In the genomic region with DNA sequence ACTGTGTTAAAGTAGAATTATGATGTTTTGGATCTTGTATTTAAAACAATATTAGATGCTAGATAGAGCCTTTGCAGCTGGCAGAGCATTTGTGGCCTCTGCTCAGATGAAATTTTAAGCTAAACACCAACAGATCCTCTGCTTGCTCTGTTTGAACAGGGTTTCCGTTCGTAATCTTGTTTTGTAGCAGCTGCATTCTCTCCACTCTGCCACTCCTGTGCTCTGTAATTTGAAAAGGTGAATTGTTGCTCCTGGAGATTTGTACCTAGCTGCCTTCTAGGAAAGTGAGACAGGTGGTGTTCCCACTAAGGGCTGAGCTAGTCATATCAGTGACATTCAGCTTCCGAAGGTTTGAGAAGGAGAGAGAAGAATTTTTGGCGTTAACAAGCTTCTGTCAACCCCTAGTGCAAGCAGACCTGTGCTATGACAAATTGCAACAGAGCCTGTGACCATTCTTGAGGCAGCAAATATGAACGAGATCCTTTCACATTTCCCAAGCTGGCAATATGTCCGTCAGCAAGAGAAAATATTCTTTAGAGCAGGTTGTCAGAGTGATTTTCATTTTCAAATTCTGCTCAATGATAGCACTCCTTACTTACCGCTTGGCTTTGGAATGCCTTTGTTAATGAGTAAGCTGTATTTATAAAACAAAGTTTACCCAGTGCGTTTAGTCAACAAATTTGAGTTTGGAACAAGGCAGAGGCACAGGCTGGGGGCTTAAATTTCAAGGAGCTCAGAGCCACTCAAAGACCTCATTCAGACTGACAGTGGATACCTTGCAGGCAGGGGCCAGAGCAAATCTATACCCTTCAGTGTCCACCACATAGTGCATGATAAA, we compare ENCODE assay signal across 12 cellular contexts. TPM values are rescaled to one million over a fixed set of nuclear protein-coding genes. Genes with fewer than 3 reads are reported as not detected.
DNase-seq lines count a peak whose midpoint lies in the region; ATAC-seq, FAIRE-seq and TF ChIP-seq lines count a peak whose summit lies in the region.
"Had no signal": no experiment of that assay in that cellular context is flagged by ENCODE, and none has a peak within 500 bp of the region (broad histone marks: within the 10 kb centered on the region; RNA-seq: fewer than 3 reads in every experiment).

No MANE protein-coding gene starts in this region.

- no peak for TF ChIP-seq CTCF in brain (conservative IDR thresholded peaks at IDR 0.05)
- no peak for TF ChIP-seq CTCF in MCF 10A (IDR thresholded peaks at IDR 0.05; ENCODE audit: unreplicated experiment)

- peak overlapping the region in 1 of 8 donors; percentile 6 for H3K27ac Mint-ChIP-seq in CD8-positive, alpha-beta memory T cell
- peak overlapping the region; percentile 8 to 66 (median 25) for H3K27ac Mint-ChIP-seq in brain
- H3K27ac Mint-ChIP-seq in naive thymus-derived CD8-positive, alpha-beta T cell, result peak overlapping the region; percentile 15 to 93 (median 84)
- H3K27ac Mint-ChIP-seq in MCF 10A (ENCODE audit: low read depth, unreplicated experiment), result no peak overlapping the region

- peak in 1 of 5 donors; percentile 6 for DNase-seq in CD8-positive, alpha-beta memory T cell
- DNase-seq in NCI-H1105 (lab: John Stamatoyannopoulos, UW) (peak; percentile 27), MCF 10A (ENCODE audit: unreplicated experiment) (no peak), Right ventricle myocardium superior (no peak), RCC 7860 (ENCODE audit: low spot score) (no peak)
- DNase-seq in naive thymus-derived CD8-positive, alpha-beta T cell, result peak in 3 of 10 donors; percentile 21 to 28 (median 22)
- DNase-seq: cerebellar nuclear complex, MM.1S, T1000 had no signal

- intact Hi-C loops in MCF 10A (cut with micrococcal nuclease) (loop anchor here (5.0 kb wide), 1 partner anchor 517 kb away; no protein-coding TSS in a partner anchor), Right ventricle myocardium superior (cut with DNase I) (no loop called here)

- no peaks in the 10 kb centered on the region for H3K27me3 ChIP-seq in CD8-positive, alpha-beta memory T cell (ENCODE audit: insufficient read depth, low read length, poor library complexity, severe bottlenecking)

- H3K36me3 ChIP-seq in CD8-positive, alpha-beta memory T cell (ENCODE audit: insufficient read depth, low read length), result no peaks in the 10 kb centered on the region
- H3K36me3 ChIP-seq: tibial nerve had no signal

- CTCF ChIA-PET in CD8-positive, alpha-beta memory T cell (lab: Charles Lee), result interaction anchor here (1.3 kb wide), 1 partner anchor 550 kb away, joined by 4 read pairs; no protein-coding TSS in a partner anchor
- CTCF ChIA-PET in MCF 10A (lab: Yijun Ruan, JAX), result interaction anchor here (0.6 to 1.2 kb wide), 3 partner anchors 53 to 489 kb away, joined by 3 read pairs; no protein-coding TSS in a partner anchor

- no TSS peak for BruUV-seq in MCF 10A (replicated peaks; lab: Mats Ljungman, UMichigan)

- H3K36me3 Mint-ChIP-seq in CD8-positive, alpha-beta memory T cell, result peaks cover 0 to 2% (median 2%) of the 10 kb centered on the region in 3 donors
- H3K36me3 Mint-ChIP-seq in brain (no peaks in the 10 kb centered on the region), MCF 10A (ENCODE audit: insufficient read depth, unreplicated experiment) (no peaks in the 10 kb centered on the region)
- no peaks in the 10 kb centered on the region for H3K36me3 Mint-ChIP-seq in naive thymus-derived CD8-positive, alpha-beta T cell

- FAIRE-seq in RCC 7860 (lab: Jason Lieb, UNC), result no peak

- H3K4me3 ChIP-seq in CD8-positive, alpha-beta memory T cell (ENCODE audit: low read length), result peak overlapping the region; percentile 7
- H3K4me3 ChIP-seq: tibial nerve had no signal

- no peak for ATAC-seq in naive thymus-derived CD8-positive, alpha-beta T cell
- ATAC-seq in HG03460 (IDR thresholded peaks at IDR 0.05; ENCODE audit: unreplicated experiment) (no peak), Right ventricle myocardium superior (ENCODE audit: poor library complexity) (no peak)

- no peak overlapping the region for H3K27ac ChIP-seq in CD8-positive, alpha-beta memory T cell (ENCODE audit: low read depth, low read length)
- H3K27ac ChIP-seq: tibial nerve had no signal

- H3K4me1 ChIP-seq in CD8-positive, alpha-beta memory T cell (ENCODE audit: insufficient read depth, low read length), result peaks cover 24% of the 10 kb centered on the region

- H3K9me3 ChIP-seq in CD8-positive, alpha-beta memory T cell (ENCODE audit: low read length), result no peaks in the 10 kb centered on the region
- H3K9me3 ChIP-seq: tibial nerve had no signal

- POLR2A ChIA-PET in CD8-positive, alpha-beta memory T cell (lab: Charles Lee), result interaction anchor here (0.6 kb wide), 1 partner anchor 114 kb away, joined by 7 read pairs; no protein-coding TSS in a partner anchor
- POLR2A ChIA-PET in naive thymus-derived CD8-positive, alpha-beta T cell (lab: Charles Lee), result interaction anchor here (0.6 to 1.0 kb wide), 3 partner anchors 10 to 46 kb away, joined by 3 read pairs; no protein-coding TSS in a partner anchor
- POLR2A ChIA-PET in MCF 10A (lab: Yijun Ruan, JAX), result interaction anchor here (0.5 to 1.0 kb wide), 3 partner anchors 10 to 646 kb away, joined by 3 read pairs; no protein-coding TSS in a partner anchor

- H3K4me3 Mint-ChIP-seq in CD8-positive, alpha-beta memory T cell, result peak overlapping the region in 2 of 7 donors; percentile 11 to 36
- H3K4me3 Mint-ChIP-seq in brain (peak overlapping the region; percentile 69 to 82 (median 76)), MCF 10A (ENCODE audit: unreplicated experiment) (no peak overlapping the region)
- peak overlapping the region; percentile 16 to 81 (median 72) for H3K4me3 Mint-ChIP-seq in naive thymus-derived CD8-positive, alpha-beta T cell

- H3K4me1 Mint-ChIP-seq in CD8-positive, alpha-beta memory T cell, result peaks cover 4 to 22% (median 14%) of the 10 kb centered on the region in 3 donors
- H3K4me1 Mint-ChIP-seq in brain (peaks cover 45% of the 10 kb centered on the region), MCF 10A (ENCODE audit: insufficient read depth, unreplicated experiment) (no peaks in the 10 kb centered on the region)
- H3K4me1 Mint-ChIP-seq in naive thymus-derived CD8-positive, alpha-beta T cell, result peaks cover 19 to 56% (median 54%) of the 10 kb centered on the region in 4 donors

- peaks cover 0 to 2% of the 10 kb centered on the region in 2 donors for H3K27me3 Mint-ChIP-seq in CD8-positive, alpha-beta memory T cell
- H3K27me3 Mint-ChIP-seq in brain, result peaks cover 29% of the 10 kb centered on the region
- no peaks in the 10 kb centered on the region for H3K27me3 Mint-ChIP-seq in naive thymus-derived CD8-positive, alpha-beta T cell
- H3K27me3 Mint-ChIP-seq in MCF 10A (ENCODE audit: insufficient read depth, unreplicated experiment), result no peaks in the 10 kb centered on the region

- H3K9me3 Mint-ChIP-seq in CD8-positive, alpha-beta memory T cell, result no peaks in the 10 kb centered on the region
- H3K9me3 Mint-ChIP-seq in brain (peaks cover 0 to 3% (median 0%) of the 10 kb centered on the region in 5 experiments), MCF 10A (ENCODE audit: unreplicated experiment) (no peaks in the 10 kb centered on the region)
- H3K9me3 Mint-ChIP-seq in naive thymus-derived CD8-positive, alpha-beta T cell, result no peaks in the 10 kb centered on the region

RNA-seq across cellular contexts. Expression of a gene that starts 5.3 kb away (rescaled TPM):
- total RNA-seq in CD8-positive, alpha-beta memory T cell, result 1 to 10 TPM; 2.9 to 3.0 TPM
- polyA plus RNA-seq in CD8-positive, alpha-beta memory T cell, result 6.2 TPM
- 5.2 TPM for polyA plus RNA-seq in brain (ENCODE audit: insufficient read depth, low read depth, low replicate concordance)
- 1 to 10 TPM; 4.2 to 5.2 TPM for total RNA-seq in naive thymus-derived CD8-positive, alpha-beta T cell
- 10 to 100 TPM in 1 of 3 donors, 1 to 10 TPM in 2; 4.2 to 11.4 (median 5.5) TPM for polyA plus RNA-seq in naive thymus-derived CD8-positive, alpha-beta T cell
- total RNA-seq in MCF 10A (2022) (2.3 and 2.6 TPM in 2 replicates), Right ventricle myocardium superior (1.7 TPM)
